Comparison of ENCODE assay signal across 22 cellular contexts in genomic region chr16:68770671-68771070, GRCh38. TPM values are rescaled to one million over a fixed set of nuclear protein-coding genes. Genes with fewer than 3 reads are reported as not detected.
"Had no signal": no experiment of that assay in that cellular context is flagged by ENCODE, and none has a peak within 500 bp of the region (broad histone marks: within the 10 kb centered on the region; RNA-seq: fewer than 3 reads in every experiment).

No MANE protein-coding gene starts in this region.

- DNase-seq: activated CD4-positive, alpha-beta T cell treated with anti-CD3 and anti-CD28 coated beads, Interleukin-2, amount 10 ng/mL, durations not matched to agents 24 days and 14 days; activated CD8-positive, alpha-beta T cell treated with anti-CD3 and anti-CD28 coated beads for 36 hours; activated naive CD4-positive, alpha-beta T cell treated with anti-CD3 and anti-CD28 coated beads for 36 hours; activated naive CD8-positive, alpha-beta T cell treated with anti-CD3 and anti-CD28 coated beads, Interleukin-2, amount 50 U/mL, for 24 hours; activated T-cell treated with anti-CD3 and anti-CD28 coated beads, Interleukin-2, amount 50 U/mL, for 24 hours; cerebellar nuclear complex; cortex of kidney; heart left ventricle; kidney; left ventricle myocardium inferior; pancreas; stimulated activated CD4-positive, alpha-beta T cell treated with anti-CD3 and anti-CD28 coated beads, Interleukin-4, amount 100 ng/mL, for 1 hour; stimulated activated naive CD8-positive, alpha-beta T cell treated with anti-CD3 and anti-CD28 coated beads, Interleukin-15, amount 100 ng/mL, for 72 hours; trophoblast cell had no signal

- H3K36me3 ChIP-seq: ascending aorta, gastroesophageal sphincter, heart left ventricle, left ventricle myocardium inferior, pancreas, suprapubic skin had no signal

- H3K4me2 ChIP-seq: smooth muscle cell had no signal

- H3K9me3 ChIP-seq: ascending aorta, gastroesophageal sphincter, heart left ventricle, left ventricle myocardium inferior, pancreas, suprapubic skin had no signal

- H3K27ac ChIP-seq: ascending aorta, gastroesophageal sphincter, heart left ventricle, left ventricle myocardium inferior, pancreas, suprapubic skin had no signal

- H3K4me3 ChIP-seq: ascending aorta, gastroesophageal sphincter, heart left ventricle, left ventricle myocardium inferior, pancreas, smooth muscle cell, suprapubic skin had no signal

- FAIRE-seq: endometrium, kidney, pancreas, TTC549 had no signal

- H3K4me3 Mint-ChIP-seq: activated CD4-positive, alpha-beta T cell treated with anti-CD3 and anti-CD28 coated beads, Interleukin-2, amount 10 ng/mL, durations not matched to agents 24 days and 14 days; activated CD8-positive, alpha-beta T cell treated with anti-CD3 and anti-CD28 coated beads for 36 hours; activated naive CD4-positive, alpha-beta T cell treated with anti-CD3 and anti-CD28 coated beads for 36 hours; activated naive CD8-positive, alpha-beta T cell treated with anti-CD3 and anti-CD28 coated beads, Interleukin-2, amount 50 U/mL, for 24 hours; activated T-cell treated with anti-CD3 and anti-CD28 coated beads, Interleukin-2, amount 50 U/mL, for 24 hours; stimulated activated naive CD8-positive, alpha-beta T cell treated with anti-CD3 and anti-CD28 coated beads, Interleukin-15, amount 100 ng/mL, for 72 hours had no signal

- H3K9me3 Mint-ChIP-seq: activated CD4-positive, alpha-beta T cell treated with anti-CD3 and anti-CD28 coated beads, Interleukin-2, amount 10 ng/mL, durations not matched to agents 24 days and 14 days; activated CD8-positive, alpha-beta T cell treated with anti-CD3 and anti-CD28 coated beads for 36 hours; activated naive CD4-positive, alpha-beta T cell treated with anti-CD3 and anti-CD28 coated beads for 36 hours; activated naive CD8-positive, alpha-beta T cell treated with anti-CD3 and anti-CD28 coated beads, Interleukin-2, amount 50 U/mL, for 24 hours; activated T-cell treated with anti-CD3 and anti-CD28 coated beads, Interleukin-2, amount 50 U/mL, for 24 hours; activated T-helper 2 cell treated with anti-CD3 and anti-CD28 coated beads, Interferon-gamma antibody, Interleukin-2, Interleukin-4, amounts not matched to agents 10 μg/mL and 5 μg/mL and 100 μg/mL, durations not matched to agents 14 hours and 24 hours and 36 hours; stimulated activated naive CD8-positive, alpha-beta T cell treated with anti-CD3 and anti-CD28 coated beads, Interleukin-15, amount 100 ng/mL, for 72 hours had no signal

- H3K4me1 ChIP-seq: ascending aorta, gastroesophageal sphincter, heart left ventricle, left ventricle myocardium inferior, suprapubic skin had no signal

- H3K27ac Mint-ChIP-seq: activated CD4-positive, alpha-beta T cell treated with anti-CD3 and anti-CD28 coated beads, Interleukin-2, amount 10 ng/mL, durations not matched to agents 24 days and 14 days; activated CD8-positive, alpha-beta T cell treated with anti-CD3 and anti-CD28 coated beads for 36 hours; activated naive CD4-positive, alpha-beta T cell treated with anti-CD3 and anti-CD28 coated beads for 36 hours; activated naive CD8-positive, alpha-beta T cell treated with anti-CD3 and anti-CD28 coated beads, Interleukin-2, amount 50 U/mL, for 24 hours; activated T-cell treated with anti-CD3 and anti-CD28 coated beads, Interleukin-2, amount 50 U/mL, for 24 hours; activated T-helper 2 cell treated with anti-CD3 and anti-CD28 coated beads, Interferon-gamma antibody, Interleukin-2, Interleukin-4, amounts not matched to agents 10 μg/mL and 5 μg/mL and 100 μg/mL, durations not matched to agents 14 hours and 24 hours and 36 hours had no signal

- H3K27me3 ChIP-seq: ascending aorta, gastroesophageal sphincter, pancreas, suprapubic skin had no signal

- ATAC-seq: activated CD8-positive, alpha-beta T cell treated with anti-CD3 and anti-CD28 coated beads for 36 hours; activated naive CD8-positive, alpha-beta T cell treated with anti-CD3 and anti-CD28 coated beads, Interleukin-2, amount 50 U/mL, for 24 hours; gastroesophageal sphincter; heart left ventricle; pancreas; sciatic nerve; stimulated activated naive CD8-positive, alpha-beta T cell treated with anti-CD3 and anti-CD28 coated beads, Interleukin-15, amount 100 ng/mL, for 72 hours had no signal

RNA-seq across cellular contexts. Expression of gene CDH1, which starts 33.6 kb away (rescaled TPM):
- total RNA-seq: ascending aorta had no signal
